Comparison of ENCODE assay signal across 7 cellular contexts in genomic region chr1:12178511-12178910, GRCh38. TPM values are rescaled to one million over a fixed set of nuclear protein-coding genes. Genes with fewer than 3 reads are reported as not detected.
A peak's percentile ranks its signal among the peaks of the same experiment; 100 is the strongest.
DNase-seq lines count a peak whose midpoint lies in the region; ATAC-seq and TF ChIP-seq lines count a peak whose summit lies in the region.

No MANE protein-coding gene starts in this region.

- peak overlapping the region in 1 of 2 experiments; percentile 45; a peak in 2 of 4 replicates for H3K4me3 ChIP-seq in DND-41 (ENCODE audit: low read depth in 1 of 2, low read length in 2 of 2)
- H3K4me3 ChIP-seq in dorsolateral prefrontal cortex, result peak overlapping the region in 1 of 59 donors; percentile 4
- H3K4me3 ChIP-seq in sigmoid colon, result no peak overlapping the region

- peak overlapping the region; percentile 22; the same call in 1 of the 2 replicates for H2AFZ ChIP-seq in DND-41 (ENCODE audit: low read depth, low read length)

- no peak overlapping the region; the same call in 1 of the 2 replicates for H3K9ac ChIP-seq in DND-41 (ENCODE audit: low read depth, low read length)

- TF ChIP-seq POLR2A in sigmoid colon (IDR thresholded peaks at IDR 0.05), result no peak

- peak overlapping the region; percentile 64 for H3K4me2 ChIP-seq in DND-41 (ENCODE audit: insufficient read depth, low read length)

- no peak overlapping the region for H3K27ac ChIP-seq in DND-41 (ENCODE audit: low read length)
- H3K27ac ChIP-seq in dorsolateral prefrontal cortex, result peak overlapping the region in 43 of 59 donors; percentile 2 to 89 (median 69)
- H3K27ac ChIP-seq in sigmoid colon, result peak overlapping the region; percentile 51 to 82 (median 72)

- H3K36me3 ChIP-seq in DND-41 (ENCODE audit: insufficient read depth, low read length) (no peaks in the 10 kb centered on the region), sigmoid colon (no peaks in the 10 kb centered on the region)

- H3K27me3 ChIP-seq in DND-41 (ENCODE audit: insufficient read depth, low read length, poor library complexity), result peaks cover 17% of the 10 kb centered on the region
- H3K27me3 ChIP-seq in dorsolateral prefrontal cortex, result peaks cover 0 to 16% (median 0%) of the 10 kb centered on the region in 45 donors
- H3K27me3 ChIP-seq in sigmoid colon, result no peaks in the 10 kb centered on the region

- TF ChIP-seq CTCF in DND-41 (IDR thresholded peaks at IDR 0.05; ENCODE audit: borderline replicate concordance, extremely low read depth, low read length, poor library complexity, severe bottlenecking) (no peak), dorsolateral prefrontal cortex (IDR thresholded peaks at IDR 0.05 in 54 of 56, conservative IDR thresholded peaks at IDR 0.05 in 2 of 56; ENCODE audit: low read depth in 1 of 56, partially characterized antibody in 56 of 56) (no peak), sigmoid colon (IDR thresholded peaks at IDR 0.05) (no peak)

- DNase-seq in DND-41, result no peak
- DNase-seq in NCI-H146 (lab: John Stamatoyannopoulos, UW), result peak; percentile 74
- DNase-seq in dorsolateral prefrontal cortex, result no peak
- no peak for DNase-seq in sigmoid colon
- DNase-seq in mesenteric fat pad (ENCODE audit: low spot score), result no peak
- DNase-seq in inferior parietal cortex (ENCODE audit: extremely low spot score), result no peak

- 56 to 61% methylated on average over 11 of the region's 11 CpGs for WGBS in sigmoid colon, 2 donors

- H4K20me1 ChIP-seq in DND-41 (ENCODE audit: insufficient read depth, low read length), result peaks cover 15% of the 10 kb centered on the region

- ATAC-seq in DND-41 (ENCODE audit: insufficient read depth, low read depth) (no peak), GM18519 (IDR thresholded peaks at IDR 0.05; ENCODE audit: low FRiP score, unreplicated experiment) (no peak)

- H3K4me1 ChIP-seq in DND-41 (ENCODE audit: insufficient read depth, low read length) (peaks cover 25% of the 10 kb centered on the region), sigmoid colon (peaks cover 0 to 54% (median 37%) of the 10 kb centered on the region in 4 donors)

- TF ChIP-seq EP300 in sigmoid colon (IDR thresholded peaks at IDR 0.05), result no peak

- intact Hi-C loops in dorsolateral prefrontal cortex (cut with DNase I) (no loop called here), sigmoid colon (cut with DNase I) (no loop called here)

- H3K9me3 ChIP-seq in DND-41 (ENCODE audit: insufficient read depth, low read length, severe bottlenecking), result no peaks in the 10 kb centered on the region
- no peaks in the 10 kb centered on the region for H3K9me3 ChIP-seq in sigmoid colon

- no peaks in the 10 kb centered on the region for H3K79me2 ChIP-seq in DND-41 (ENCODE audit: insufficient read depth, low read length)

RNA-seq across cellular contexts. Expression of gene TNFRSF1B, which starts 11.7 kb away (rescaled TPM):
- total RNA-seq in dorsolateral prefrontal cortex, result 10 to 100 TPM in 84 of 120 experiments, 1 to 10 TPM in 36; 4.0 to 43.8 (median 13.0) TPM
- total RNA-seq in sigmoid colon, result 10 to 100 TPM; 15.5 to 19.7 (median 18.9) TPM
- 10 to 100 TPM in 2 of 3 donors, 1 to 10 TPM in 1; 4.2 to 37.2 (median 16.2) TPM for polyA plus RNA-seq in sigmoid colon
- total RNA-seq in mesenteric fat pad, result 95.6 TPM

RNA-seq across cellular contexts. Expression of gene VPS13D, which starts 51.3 kb away (rescaled TPM):
- 100 to 1,000 TPM in 119 of 120 experiments, 10 to 100 TPM in 1; 83.9 to 199 (median 129) TPM for total RNA-seq in dorsolateral prefrontal cortex
- 10 to 100 TPM; 49.7 to 90.8 (median 54.7) TPM for total RNA-seq in sigmoid colon
- polyA plus RNA-seq in sigmoid colon, result 10 to 100 TPM in 2 of 3 donors, 1 to 10 TPM in 1; 7.6 to 27.4 (median 12.0) TPM
- 143 TPM for total RNA-seq in mesenteric fat pad
